Comparison of ENCODE assay signal across 17 cellular contexts in the genomic region with DNA sequence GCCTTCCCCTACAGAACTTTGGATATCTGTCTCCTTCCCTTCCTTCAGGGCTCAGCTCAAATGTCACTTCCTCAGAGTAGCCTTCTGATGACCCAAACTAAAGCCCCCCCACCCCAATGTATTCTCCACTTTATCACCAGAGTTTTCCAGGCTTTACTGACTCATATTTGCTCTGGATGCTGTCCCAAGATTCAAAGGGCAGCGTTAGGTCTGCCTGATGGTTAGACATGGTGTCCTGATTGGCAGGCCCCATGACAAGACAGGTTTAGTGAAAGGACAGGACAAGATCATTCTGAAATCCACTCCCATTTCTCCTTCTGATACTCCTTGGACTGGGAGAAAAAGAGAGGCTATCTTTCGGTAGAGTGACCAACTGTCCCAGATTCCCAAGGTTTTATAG.
"Had no signal": no experiment of that assay in that cellular context is flagged by ENCODE, and none has a peak within 500 bp of the region (broad histone marks: within the 10 kb centered on the region; RNA-seq: fewer than 3 reads in every experiment).

No MANE protein-coding gene starts in this region.

- H3K79me2 ChIP-seq: parathyroid adenoma had no signal

- H3K4me1 Mint-ChIP-seq: immature natural killer cell, nephron had no signal

- H3K4me3 Mint-ChIP-seq: effector memory CD8-positive, alpha-beta T cell; immature natural killer cell; naive B cell; nephron had no signal

- DNase-seq: gastrocnemius medialis; glutamatergic neuron; left ventricle myocardium inferior; midbrain; occipital lobe; sigmoid colon; stimulated activated CD4-positive, alpha-beta T cell treated with anti-CD3 and anti-CD28 coated beads, Interleukin-2, amount 100 ng/mL, for 24 hours; stimulated activated CD4-positive, alpha-beta T cell treated with anti-CD3 and anti-CD28 coated beads, Interleukin-4, amount 100 ng/mL, for 4 hours had no signal

- H3K36me3 ChIP-seq: esophagus muscularis mucosa, gastrocnemius medialis, left ventricle myocardium inferior, sigmoid colon had no signal

- H3K9me3 ChIP-seq: esophagus muscularis mucosa, gastrocnemius medialis, left ventricle myocardium inferior, sigmoid colon had no signal

- H3K27me3 Mint-ChIP-seq: naive B cell had no signal

- H3K36me3 Mint-ChIP-seq: immature natural killer cell, naive B cell had no signal

- H3K4me1 ChIP-seq: parathyroid adenoma, sigmoid colon had no signal

- H3K27me3 ChIP-seq: esophagus muscularis mucosa, gastrocnemius medialis, sigmoid colon had no signal

- H3K27ac ChIP-seq: epithelial cell of prostate, esophagus muscularis mucosa, left ventricle myocardium inferior, parathyroid adenoma, sigmoid colon, skin epidermis had no signal

- H3K4me3 ChIP-seq: esophagus muscularis mucosa, gastrocnemius medialis, left ventricle myocardium inferior, lung, sigmoid colon, skin epidermis had no signal

- H3K9me3 Mint-ChIP-seq: effector memory CD8-positive, alpha-beta T cell; immature natural killer cell; naive B cell; nephron had no signal

- H2AFZ ChIP-seq: parathyroid adenoma had no signal

- H3K27ac Mint-ChIP-seq: effector memory CD8-positive, alpha-beta T cell; immature natural killer cell; nephron had no signal
